In the genomic region with DNA sequence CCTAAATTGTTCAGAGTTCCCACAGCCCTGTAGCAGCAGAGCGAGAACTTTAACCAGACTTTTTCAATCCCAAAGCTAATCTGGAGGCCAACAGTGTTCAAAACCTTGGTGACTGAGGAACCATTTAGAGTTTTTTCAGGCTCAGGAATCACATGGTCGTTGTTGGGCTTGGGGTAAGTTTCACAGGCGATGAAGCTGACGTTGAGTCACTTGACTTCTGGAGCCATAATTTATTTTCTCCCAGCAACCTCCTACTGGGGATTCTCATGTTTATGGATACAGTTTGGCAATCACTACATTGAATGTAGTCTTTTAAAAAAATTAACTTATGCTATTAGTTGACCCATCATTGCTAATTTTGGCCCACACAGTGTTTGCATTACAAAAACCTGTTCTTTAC, we compare ENCODE assay signal across 20 cellular contexts. TPM values are rescaled to one million over a fixed set of nuclear protein-coding genes. Genes with fewer than 3 reads are reported as not detected.
DNase-seq lines count a peak whose midpoint lies in the region; ATAC-seq and TF ChIP-seq lines count a peak whose summit lies in the region.
"Had no signal": no experiment of that assay in that cellular context is flagged by ENCODE, and none has a peak within 500 bp of the region (broad histone marks: within the 10 kb centered on the region; RNA-seq: fewer than 3 reads in every experiment).

No MANE protein-coding gene starts in this region.

- POLR2A ChIA-PET in HEK293 (lab: Yijun Ruan, JAX): interaction anchor here (0.6 kb wide), 1 partner anchor 32 kb away, joined by 3 read pairs; no protein-coding TSS in a partner anchor

- no peak for TF ChIP-seq CTCF in HEK293 (tag by site-specific recombination; IDR thresholded peaks at IDR 0.05)
- no peak for TF ChIP-seq CTCF in fibroblast of mammary gland (conservative IDR thresholded peaks at IDR 0.05; ENCODE audit: control insufficient read depth, insufficient read depth, low read depth, low read length)

- H3K14ac ChIP-seq in mesenchymal stem cell (ENCODE audit: low read length in 2 of 2): no peak overlapping the region

- no peak overlapping the region for H2BK12ac ChIP-seq in mesenchymal stem cell (ENCODE audit: low read length in 2 of 2)

- no peak overlapping the region for H2AFZ ChIP-seq in mesenchymal stem cell (ENCODE audit: low read depth, low read length)

- H3K79me1 ChIP-seq in mesenchymal stem cell (replicated peaks; ENCODE audit: low read length, poor library complexity, severe bottlenecking): no peaks in the 10 kb centered on the region

- H3K4me2 ChIP-seq in mesenchymal stem cell (ENCODE audit: low read length, poor library complexity, severe bottlenecking): no peak overlapping the region
- H3K4me2 ChIP-seq: A549; BLaER1 treated with 17β-estradiol and CSF1 and Interleukin-3, amounts not matched to agents 10 nM and 100 nM; GM23338 had no signal

- H4K91ac ChIP-seq in mesenchymal stem cell (ENCODE audit: low read length): no peak overlapping the region

- intact Hi-C loops in posterior cingulate gyrus (cut with DNase I): loop anchor here (10.0 kb wide), 1 partner anchor 105 kb away; no protein-coding TSS in a partner anchor

- H4K8ac ChIP-seq in mesenchymal stem cell (ENCODE audit: low read length): no peak overlapping the region

- H2AK5ac ChIP-seq in mesenchymal stem cell (ENCODE audit: low read length, severe bottlenecking): no peak overlapping the region

- H2BK15ac ChIP-seq in mesenchymal stem cell (ENCODE audit: low read depth, poor library complexity, severe bottlenecking): no peak overlapping the region

- no peaks in the 10 kb centered on the region for H3K9me3 ChIP-seq in HEK293 (ENCODE audit: control insufficient read depth, insufficient read depth, low read depth, low read length)
- no peaks in the 10 kb centered on the region for H3K9me3 ChIP-seq in mesenchymal stem cell (ENCODE audit: control insufficient read depth, low read length)
- H3K9me3 ChIP-seq: A549, BE2C had no signal

- H3K36me3 ChIP-seq in HEK293 (ENCODE audit: control insufficient read depth in 2 of 2, insufficient read depth in 1 of 2, low read length in 2 of 2): no peaks in the 10 kb centered on the region
- H3K36me3 ChIP-seq in mesenchymal stem cell (ENCODE audit: control insufficient read depth in 1 of 2, insufficient read depth in 2 of 2, low read depth in 1 of 2, low read length in 2 of 2): no peaks in the 10 kb centered on the region
- H3K36me3 ChIP-seq: BE2C; BLaER1 treated with 17β-estradiol and CSF1 and Interleukin-3, amounts not matched to agents 10 nM and 100 nM had no signal

- no peak overlapping the region for H3K9ac ChIP-seq in mesenchymal stem cell (ENCODE audit: low read length)
- H3K9ac ChIP-seq: BLaER1 treated with 17β-estradiol and CSF1 and Interleukin-3, amounts not matched to agents 10 nM and 100 nM had no signal

- 86% methylated on average over 3 of the region's 4 CpGs for WGBS in mesenchymal stem cell

- CTCF ChIA-PET in HEK293 (lab: Yijun Ruan, JAX): interaction anchor here (1.0 to 1.7 kb wide), 2 partner anchors 7 to 110 kb away, joined by 3 to 4 read pairs; no protein-coding TSS in a partner anchor

- H3K4me1 ChIP-seq in HEK293 (ENCODE audit: control insufficient read depth, insufficient read depth, low read length) (no peaks in the 10 kb centered on the region), mesenchymal stem cell (ENCODE audit: control insufficient read depth, insufficient read depth, low read depth, low read length) (peaks cover 8% of the 10 kb centered on the region)
- H3K4me1 ChIP-seq: A549; BE2C; BLaER1 treated with 17β-estradiol and CSF1 and Interleukin-3, amounts not matched to agents 10 nM and 100 nM had no signal

- H3K23ac ChIP-seq in mesenchymal stem cell (ENCODE audit: low read length in 2 of 2): no peak overlapping the region

- no peak overlapping the region for H3K18ac ChIP-seq in mesenchymal stem cell (ENCODE audit: low read depth in 1 of 2, low read length in 2 of 2)

- no peak overlapping the region for H2BK120ac ChIP-seq in mesenchymal stem cell (ENCODE audit: low read depth, low read length)

- peak; percentile 19 for DNase-seq in SK-MEL-5 (ENCODE audit: low read depth, low spot score)
- peak; percentile 22 for DNase-seq in fibroblast of mammary gland (ENCODE audit: low read depth)
- DNase-seq in mesenchymal stem cell: peak; percentile 37
- no peak for DNase-seq in NCI-H2227 (lab: John Stamatoyannopoulos, UW; ENCODE audit: unreplicated experiment)
- no peak for DNase-seq in posterior cingulate gyrus
- DNase-seq: 8988T; ACHN; AML-193; BE2C; CD4-positive, alpha-beta T cell; CD8-positive, alpha-beta memory T cell; DND-41; H9; HFFc6 had no signal

- H3K4me3 ChIP-seq in HEK293 (ENCODE audit: low read depth, low read length) (no peak overlapping the region), fibroblast of mammary gland (ENCODE audit: control insufficient read depth, low read depth, low read length) (no peak overlapping the region), mesenchymal stem cell (ENCODE audit: insufficient read depth in 1 of 2, low read depth in 1 of 2, low read length in 2 of 2) (no peak overlapping the region)
- H3K4me3 ChIP-seq: A549; BLaER1 treated with 17β-estradiol and CSF1 and Interleukin-3, amounts not matched to agents 10 nM and 100 nM; GM23338 had no signal

- in situ Hi-C loops in SK-MEL-5 (cut with HindIII; ENCODE audit: low pct_unique_long_range_greater_than_20kb, low sequenced_read_pairs): no loop called here

- H3K27me3 ChIP-seq in mesenchymal stem cell (ENCODE audit: control insufficient read depth in 1 of 2, insufficient read depth in 1 of 2, low read length in 2 of 2): no peaks in the 10 kb centered on the region
- H3K27me3 ChIP-seq: BE2C; BLaER1 treated with 17β-estradiol and CSF1 and Interleukin-3, amounts not matched to agents 10 nM and 100 nM had no signal

- no peak for ATAC-seq in GM21717 (IDR thresholded peaks at IDR 0.05; ENCODE audit: unreplicated experiment)
- ATAC-seq: A549, GM23338, HCT116 had no signal

- no peak overlapping the region for H3K27ac ChIP-seq in HEK293 (ENCODE audit: extremely low read depth, low read depth, low read length)
- no peak overlapping the region for H3K27ac ChIP-seq in mesenchymal stem cell (ENCODE audit: low read length, poor library complexity, severe bottlenecking)
- H3K27ac ChIP-seq: A549; BLaER1 treated with 17β-estradiol and CSF1 and Interleukin-3, amounts not matched to agents 10 nM and 100 nM had no signal

- no peak overlapping the region for H3K4ac ChIP-seq in mesenchymal stem cell (ENCODE audit: low read depth in 1 of 2, low read length in 2 of 2)

- no peak overlapping the region for H2BK5ac ChIP-seq in mesenchymal stem cell (ENCODE audit: low read depth, low read length, poor library complexity, severe bottlenecking)

TF ChIP-seq in HEK293, 187 proteins besides CTCF, POLR2A, EP300 and RAD21:
- no peak for TF ChIP-seq ZNF837 (tag by site-specific recombination; IDR thresholded peaks at IDR 0.05)
- TF ChIP-seq, protein P1, sequence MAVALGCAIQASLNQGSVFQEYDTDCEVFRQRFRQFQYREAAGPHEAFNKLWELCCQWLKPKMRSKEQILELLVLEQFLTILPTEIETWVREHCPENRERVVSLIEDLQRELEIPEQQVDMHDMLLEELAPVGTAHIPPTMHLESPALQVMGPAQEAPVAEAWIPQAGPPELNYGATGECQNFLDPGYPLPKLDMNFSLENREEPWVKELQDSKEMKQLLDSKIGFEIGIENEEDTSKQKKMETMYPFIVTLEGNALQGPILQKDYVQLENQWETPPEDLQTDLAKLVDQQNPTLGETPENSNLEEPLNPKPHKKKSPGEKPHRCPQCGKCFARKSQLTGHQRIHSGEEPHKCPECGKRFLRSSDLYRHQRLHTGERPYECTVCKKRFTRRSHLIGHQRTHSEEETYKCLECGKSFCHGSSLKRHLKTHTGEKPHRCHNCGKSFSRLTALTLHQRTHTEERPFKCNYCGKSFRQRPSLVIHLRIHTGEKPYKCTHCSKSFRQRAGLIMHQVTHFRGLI (tag by site-specific recombination; IDR thresholded peaks at IDR 0.05): peak; percentile 61; the same call in 1 of the 2 replicates

RNA-seq across cellular contexts. Expression of gene SSPN, which starts 34.5 kb away (rescaled TPM):
- total RNA-seq in SK-MEL-5 (2014; rRNA removed; shearing (Covaris generic)): 2.2 and 2.9 TPM in 2 replicates
- polyA plus RNA-seq in SK-MEL-5 (2015; cell fraction: cytosol; rRNA removed): 2.5 and 2.6 TPM in 2 replicates
- 0.59 and 2.6 TPM in 2 replicates for polyA plus RNA-seq in SK-MEL-5 (2015; cell fraction: nucleus; rRNA removed)
- polyA plus RNA-seq in mesenchymal stem cell (2013, experiment 1 of 2): 8.3 TPM
- 7.6 TPM for polyA plus RNA-seq in mesenchymal stem cell (2013, experiment 2 of 2)
- total RNA-seq: CD4-positive, alpha-beta T cell; CD8-positive, alpha-beta memory T cell had no signal
- polyA plus RNA-seq: CD8-positive, alpha-beta memory T cell had no signal

Comparison
In these comparisons a context has a peak if more than half of its experiments do, and no peak if none do; other contexts are left out.
1. DNase-seq: peak in SK-MEL-5 (single experiment), fibroblast of mammary gland (single experiment) and mesenchymal stem cell (single experiment); none in NCI-H2227 (single experiment) and posterior cingulate gyrus (0 of 10).